33 cellular contexts compared by ENCODE assay signal in the genomic region with DNA sequence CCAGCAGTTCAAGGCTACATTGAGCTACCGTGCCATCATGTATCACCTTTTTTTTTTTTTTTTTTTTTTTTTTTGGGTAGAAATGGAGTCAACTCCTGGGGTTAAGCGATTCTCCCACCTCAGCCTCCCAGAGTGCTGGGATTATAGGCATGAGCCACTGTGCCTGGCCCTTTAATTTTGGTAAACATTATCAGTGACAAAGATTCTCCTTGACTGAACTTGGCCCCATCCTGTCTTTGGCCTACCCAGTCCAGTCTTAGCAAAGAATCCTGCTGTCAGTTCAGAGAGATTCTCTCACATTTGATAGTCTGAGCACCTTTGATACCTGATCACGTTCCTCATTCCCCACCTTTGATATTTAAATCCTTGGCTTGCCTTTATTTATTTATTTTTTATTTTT. TPM values are rescaled to one million over a fixed set of nuclear protein-coding genes. Genes with fewer than 3 reads are reported as not detected.
"Had no signal": no experiment of that assay in that cellular context is flagged by ENCODE, and none has a peak within 500 bp of the region (broad histone marks: within the 10 kb centered on the region; RNA-seq: fewer than 3 reads in every experiment).

No MANE protein-coding gene starts in this region.

- DNase-seq: activated CD4-positive, alpha-beta T cell treated with anti-CD3 and anti-CD28 coated beads, Interleukin-2, amount 50 U/mL, for 1 hour; activated CD4-positive, CD25-positive, alpha-beta regulatory T cell; activated CD8-positive, alpha-beta T cell treated with anti-CD3 and anti-CD28 coated beads, Interleukin-2, amount 10 ng/mL, durations not matched to agents 7 days and 5 days; activated gamma-delta T cell treated with Interleukin-2 at 50 U/mL for 16 hours; activated naive CD4-positive, alpha-beta T cell treated with anti-CD3 and anti-CD28 coated beads, Interleukin-2, amount 50 U/mL, for 16 hours; activated T-cell treated with anti-CD3 and anti-CD28 coated beads, Interleukin-2, amount 50 U/mL, for 72 hours; aorta; body of pancreas; MG63; MV-4-11; NCI-H1092 treated with DMSO at 0.1 percent for 48 hours; NCI-H1417 treated with DMSO at 0.1 percent for 48 hours; NCI-H1694; NCI-H2029; NCI-H2107; NCI-H345; NCI-H510A; NCI-H526 treated with DMSO at 0.1 percent for 48 hours; NCI-H82; NK-92 treated with Interleukin-12 subunit alpha and Interleukin-12 subunit beta, amount 100 ng/mL, for 24 hours; OCI-M1; SHP77; T1000 had no signal

- H3K4me1 ChIP-seq: body of pancreas had no signal

- FAIRE-seq: bronchial epithelial cell, HepG2, RCC 7860, TTC549 had no signal

- H3K27ac ChIP-seq: body of pancreas, SJSA1, VCaP had no signal

- H3K9me3 Mint-ChIP-seq: activated T-cell treated with anti-CD3 and anti-CD28 coated beads, Interleukin-2, amount 50 U/mL, for 72 hours; activated T-helper 2 cell treated with anti-CD3 and anti-CD28 coated beads, Interferon-gamma antibody, Interleukin-2, Interleukin-4, amounts not matched to agents 10 μg/mL and 5 μg/mL and 100 μg/mL, durations not matched to agents 14 hours and 24 hours and 36 hours; central memory CD8-positive, alpha-beta T cell; T-helper 1 cell treated with Interleukin-12 subunit alpha and Interleukin-12 subunit beta and Interleukin-4 antibody, amounts not matched to agents 30 μg/mL and 1 μg/mL, for 36 hours had no signal

- H3K27me3 Mint-ChIP-seq: activated CD4-positive, alpha-beta T cell treated with anti-CD3 and anti-CD28 coated beads for 36 hours; central memory CD8-positive, alpha-beta T cell had no signal

- H3K4me3 ChIP-seq: body of pancreas, MG63, SJSA1 had no signal

- H3K4me3 Mint-ChIP-seq: activated CD4-positive, alpha-beta T cell treated with anti-CD3 and anti-CD28 coated beads for 36 hours; activated CD8-positive, alpha-beta T cell treated with anti-CD3 and anti-CD28 coated beads, Interleukin-2, amount 10 ng/mL, durations not matched to agents 7 days and 5 days; central memory CD8-positive, alpha-beta T cell; T-helper 1 cell treated with Interleukin-12 subunit alpha and Interleukin-12 subunit beta and Interleukin-4 antibody, amounts not matched to agents 30 μg/mL and 1 μg/mL, for 36 hours had no signal

- H3K9me3 ChIP-seq: body of pancreas, MG63, SJSA1 had no signal

- ATAC-seq: activated CD8-positive, alpha-beta T cell treated with anti-CD3 and anti-CD28 coated beads, Interleukin-2, amount 10 ng/mL, durations not matched to agents 7 days and 5 days; body of pancreas; HepG2 had no signal

- H3K27me3 ChIP-seq: body of pancreas, MG63, SJSA1 had no signal

RNA-seq across cellular contexts. Expression of a gene that starts 12.0 kb away (rescaled TPM):
- total RNA-seq: bronchial epithelial cell had no signal

RNA-seq across cellular contexts. Expression of a gene that starts 51.8 kb away (rescaled TPM):
- total RNA-seq: activated CD4-positive, alpha-beta T cell treated with anti-CD3 and anti-CD28 coated beads for 36 hours; activated CD8-positive, alpha-beta T cell treated with anti-CD3 and anti-CD28 coated beads, Interleukin-2, amount 10 ng/mL, durations not matched to agents 7 days and 5 days; activated T-helper 2 cell treated with anti-CD3 and anti-CD28 coated beads, Interferon-gamma antibody, Interleukin-2, Interleukin-4, amounts not matched to agents 10 μg/mL and 5 μg/mL and 100 μg/mL, durations not matched to agents 14 hours and 24 hours and 36 hours; HepG2 had no signal
- polyA plus RNA-seq: aorta had no signal
